In the genomic region with DNA sequence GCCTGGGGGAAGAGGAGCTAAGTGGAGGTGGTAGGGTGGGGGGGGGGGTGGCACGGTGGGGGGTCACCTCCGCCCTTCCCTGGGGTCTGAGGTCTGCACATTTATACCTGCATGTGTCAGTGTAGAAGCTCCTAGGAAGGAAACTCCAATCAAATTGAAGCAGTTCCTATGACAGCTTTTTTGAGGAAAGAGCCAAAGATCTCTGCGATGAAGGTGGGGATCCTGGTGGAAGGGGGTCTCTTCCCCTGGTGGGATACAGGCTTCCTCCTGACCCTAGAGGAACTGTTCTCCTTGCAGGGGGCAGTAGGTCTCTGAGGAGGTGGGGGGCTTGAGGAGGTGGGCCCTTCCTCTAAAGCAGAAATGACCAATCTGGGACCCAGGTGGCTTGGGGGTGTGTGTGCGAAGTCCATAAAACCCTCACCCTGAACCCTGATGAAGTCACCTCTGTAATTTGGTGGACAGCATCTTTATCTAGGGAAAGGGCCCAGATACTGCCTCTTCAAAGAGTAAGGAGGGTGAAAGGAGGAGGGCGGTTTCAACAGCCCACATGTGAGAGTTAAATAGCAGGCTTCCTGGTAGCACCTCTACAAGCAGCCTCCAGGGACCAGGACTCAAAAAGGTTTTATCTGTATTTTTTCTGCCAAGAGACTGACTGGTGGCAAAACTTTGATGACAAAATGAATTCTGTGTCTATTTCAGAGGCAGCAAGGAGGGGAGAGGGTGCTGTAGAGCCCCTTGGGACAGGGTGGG, we compare ENCODE assay signal across 13 cellular contexts. TPM values are rescaled to one million over a fixed set of nuclear protein-coding genes. Genes with fewer than 3 reads are reported as not detected.
A peak's percentile ranks its signal among the peaks of the same experiment; 100 is the strongest.
DNase-seq lines count a peak whose midpoint lies in the region; ATAC-seq and TF ChIP-seq lines count a peak whose summit lies in the region.
"Had no signal": no experiment of that assay in that cellular context is flagged by ENCODE, and none has a peak within 500 bp of the region (broad histone marks: within the 10 kb centered on the region; RNA-seq: fewer than 3 reads in every experiment).

No MANE protein-coding gene starts in this region.

- H3K4me1 ChIP-seq in esophagus squamous epithelium = peaks cover 45 to 100% (median 83%) of the 10 kb centered on the region in 3 donors
- H3K4me1 ChIP-seq in stomach = peaks cover 72 to 100% (median 96%) of the 10 kb centered on the region in 4 donors

- H3K4me3 ChIP-seq in esophagus squamous epithelium (no peak overlapping the region), stomach (no peak overlapping the region)
- H3K4me3 ChIP-seq: uterus had no signal

- peaks cover 1 to 8% of the 10 kb centered on the region in 2 donors for H3K36me3 Mint-ChIP-seq in activated T-cell treated with anti-CD3 and anti-CD28 coated beads, Interleukin-2, amount 50 U/mL, for 72 hours (ENCODE audit: insufficient read depth in 2 of 2)
- H3K36me3 Mint-ChIP-seq in activated T-cell treated with anti-CD3 and anti-CD28 coated beads, Interleukin-2, amount 50 U/mL, for 4 hours (ENCODE audit: insufficient read depth) = peaks cover 7% of the 10 kb centered on the region
- peaks cover 13% of the 10 kb centered on the region for H3K36me3 Mint-ChIP-seq in T-cell

- no peaks in the 10 kb centered on the region for H3K27me3 Mint-ChIP-seq in activated T-cell treated with anti-CD3 and anti-CD28 coated beads, Interleukin-2, amount 50 U/mL, for 72 hours (ENCODE audit: low read depth)
- H3K27me3 Mint-ChIP-seq in activated T-cell treated with anti-CD3 and anti-CD28 coated beads, Interleukin-2, amount 50 U/mL, for 4 hours (ENCODE audit: low read depth) = no peaks in the 10 kb centered on the region
- no peaks in the 10 kb centered on the region for H3K27me3 Mint-ChIP-seq in T-cell

- DNase-seq in activated T-cell treated with anti-CD3 and anti-CD28 coated beads, Interleukin-2, amount 50 U/mL, for 72 hours = no peak
- DNase-seq in activated T-cell treated with anti-CD3 and anti-CD28 coated beads, Interleukin-2, amount 50 U/mL, for 4 hours = no peak
- DNase-seq in T-cell = peak in 3 of 34 experiments; percentile 27 to 34 (median 33)
- no peak for DNase-seq in esophagus squamous epithelium (lab: John Stamatoyannopoulos, UW)
- DNase-seq in stomach = no peak
- DNase-seq in stimulated activated naive CD4-positive, alpha-beta T cell treated with Interleukin-2 at 50 U/mL for 16 hours (lab: John Stamatoyannopoulos, UW) = no peak
- DNase-seq in GM19238 (ENCODE audit: insufficient read length, low spot score) = no peak
- DNase-seq: kidney glomerular epithelial cell; NCI-H2081 treated with DMSO at 0.1 percent for 48 hours; stimulated activated CD4-positive, alpha-beta T cell treated with anti-CD3 and anti-CD28 coated beads, Interleukin-4, amount 100 ng/mL, for 24 hours; T-helper 9 cell; uterus had no signal

- TF ChIP-seq EP300 in stomach (IDR thresholded peaks at IDR 0.05) = no peak

- H3K36me3 ChIP-seq in esophagus squamous epithelium (peaks cover 0 to 14% (median 0%) of the 10 kb centered on the region in 3 donors), stomach (peaks cover 0 to 12% (median 2%) of the 10 kb centered on the region in 4 donors)
- H3K36me3 ChIP-seq: uterus had no signal

- H3K27me3 ChIP-seq in esophagus squamous epithelium (no peaks in the 10 kb centered on the region), stomach (no peaks in the 10 kb centered on the region)
- H3K27me3 ChIP-seq: uterus had no signal

- no peak for ATAC-seq in activated T-cell treated with anti-CD3 and anti-CD28 coated beads, Interleukin-2, amount 50 U/mL, for 72 hours (replicated peaks in 1 of 2)
- no peak for ATAC-seq in activated T-cell treated with anti-CD3 and anti-CD28 coated beads, Interleukin-2, amount 50 U/mL, for 4 hours
- no peak for ATAC-seq in T-cell (replicated peaks in 1 of 4)
- no peak for ATAC-seq in HG03196 (IDR thresholded peaks at IDR 0.05; ENCODE audit: unreplicated experiment)

- no peaks in the 10 kb centered on the region for H3K9me3 Mint-ChIP-seq in activated T-cell treated with anti-CD3 and anti-CD28 coated beads, Interleukin-2, amount 50 U/mL, for 72 hours
- no peaks in the 10 kb centered on the region for H3K9me3 Mint-ChIP-seq in activated T-cell treated with anti-CD3 and anti-CD28 coated beads, Interleukin-2, amount 50 U/mL, for 4 hours
- no peaks in the 10 kb centered on the region for H3K9me3 Mint-ChIP-seq in T-cell

- H3K9me3 ChIP-seq in esophagus squamous epithelium (no peaks in the 10 kb centered on the region), stomach (no peaks in the 10 kb centered on the region)
- H3K9me3 ChIP-seq: uterus had no signal

- no peak overlapping the region for H3K4me3 Mint-ChIP-seq in activated T-cell treated with anti-CD3 and anti-CD28 coated beads, Interleukin-2, amount 50 U/mL, for 72 hours
- no peak overlapping the region for H3K4me3 Mint-ChIP-seq in activated T-cell treated with anti-CD3 and anti-CD28 coated beads, Interleukin-2, amount 50 U/mL, for 4 hours
- H3K4me3 Mint-ChIP-seq in T-cell = peak overlapping the region in 2 of 3 donors; percentile 17 to 81

- peak overlapping the region; percentile 79 for H3K27ac Mint-ChIP-seq in activated T-cell treated with anti-CD3 and anti-CD28 coated beads, Interleukin-2, amount 50 U/mL, for 72 hours
- peak overlapping the region; percentile 98 to 100 for H3K27ac Mint-ChIP-seq in T-cell

- intact Hi-C loops in esophagus squamous epithelium (cut with DNase I) (no loop called here), stomach (cut with DNase I; ENCODE audit: low total_unique reads) (no loop called here)

- CTCF ChIA-PET in T-cell (lab: Charles Lee) = no interaction called here

- no peak for TF ChIP-seq CTCF in esophagus squamous epithelium (IDR thresholded peaks at IDR 0.05)
- no peak for TF ChIP-seq CTCF in stomach (IDR thresholded peaks at IDR 0.05)

- no peak for TF ChIP-seq POLR2A in esophagus squamous epithelium (IDR thresholded peaks at IDR 0.05)
- no peak for TF ChIP-seq POLR2A in stomach (IDR thresholded peaks at IDR 0.05)

- POLR2A ChIA-PET in T-cell (lab: Charles Lee) = no interaction called here

- peaks cover 93% of the 10 kb centered on the region for H3K4me1 Mint-ChIP-seq in activated T-cell treated with anti-CD3 and anti-CD28 coated beads, Interleukin-2, amount 50 U/mL, for 72 hours (ENCODE audit: low read depth)
- H3K4me1 Mint-ChIP-seq in activated T-cell treated with anti-CD3 and anti-CD28 coated beads, Interleukin-2, amount 50 U/mL, for 4 hours (ENCODE audit: low read depth) = peaks cover 92% of the 10 kb centered on the region
- H3K4me1 Mint-ChIP-seq in T-cell = peaks cover 94 to 97% (median 97%) of the 10 kb centered on the region in 3 donors

- WGBS in esophagus squamous epithelium, 2 donors = 88 to 93% methylated on average over 2 to 4 of the region's 5 CpGs
- 87 to 92% (median 89%) methylated on average over 3 to 5 of the region's 5 CpGs for WGBS in stomach, 5 donors

- H3K27ac ChIP-seq in esophagus squamous epithelium = peak overlapping the region in 3 of 4 donors; percentile 57 to 83 (median 69)
- H3K27ac ChIP-seq in stomach = peak overlapping the region in 4 of 5 donors; percentile 64 to 84 (median 78)

RNA-seq across cellular contexts. Expression of a gene that starts 12.9 kb away (rescaled TPM):
- 100 to 1,000 TPM in 1 of 2 donors, 10 to 100 TPM in 1; 89.2 to 108 TPM for total RNA-seq in activated T-cell treated with anti-CD3 and anti-CD28 coated beads, Interleukin-2, amount 50 U/mL, for 72 hours
- total RNA-seq in activated T-cell treated with anti-CD3 and anti-CD28 coated beads, Interleukin-2, amount 50 U/mL, for 4 hours = 100 to 1,000 TPM; 101 to 104 (median 103) TPM
- total RNA-seq in T-cell = 100 to 1,000 TPM in 2 of 5 donors, 10 to 100 TPM in 3; 90.2 to 101 (median 98.3) TPM
- total RNA-seq in esophagus squamous epithelium = 10 to 100 TPM; 38.0 to 77.8 (median 39.6) TPM
- 100 to 1,000 TPM in 2 of 5 donors, 10 to 100 TPM in 3; 28.6 to 235 (median 85.9) TPM for total RNA-seq in stomach
- polyA plus RNA-seq in stomach = 10 to 100 TPM; 27.7 to 34.4 (median 31.2) TPM

RNA-seq across cellular contexts. Expression of a gene that starts 50.9 kb away (rescaled TPM):
- 10 to 100 TPM; 12.9 to 20.9 TPM for total RNA-seq in activated T-cell treated with anti-CD3 and anti-CD28 coated beads, Interleukin-2, amount 50 U/mL, for 72 hours
- 1 to 10 TPM; 1.6 to 3.7 (median 2.7) TPM for total RNA-seq in activated T-cell treated with anti-CD3 and anti-CD28 coated beads, Interleukin-2, amount 50 U/mL, for 4 hours
- total RNA-seq in T-cell = 10 to 100 TPM; 43.3 to 74.8 (median 69.8) TPM
- 10 to 100 TPM in 2 of 4 donors, 1 to 10 TPM in 2; 3.3 to 13.7 (median 7.3) TPM for total RNA-seq in esophagus squamous epithelium
- total RNA-seq in stomach = 100 to 1,000 TPM in 1 of 5 donors, 10 to 100 TPM in 4; 27.2 to 143 (median 54.8) TPM
- 10 to 100 TPM; 34.5 to 50.4 (median 44.0) TPM for polyA plus RNA-seq in stomach

Comparison
In these comparisons a context has a peak if more than half of its experiments do, and no peak if none do; other contexts are left out.
1. H3K4me3 Mint-ChIP-seq: peak in T-cell (2 of 3); none in activated T-cell treated with anti-CD3 and anti-CD28 coated beads, Interleukin-2, amount 50 U/mL, for 72 hours (0 of 2) and activated T-cell treated with anti-CD3 and anti-CD28 coated beads, Interleukin-2, amount 50 U/mL, for 4 hours (single experiment).